In genomic region chr11:14973621-14974020, GRCh38 we compare ENCODE assay signal across 7 cellular contexts. TPM values are rescaled to one million over a fixed set of nuclear protein-coding genes. Genes with fewer than 3 reads are reported as not detected.
DNase-seq lines count a peak whose midpoint lies in the region; ATAC-seq and TF ChIP-seq lines count a peak whose summit lies in the region.

No MANE protein-coding gene starts in this region.

- WGBS in mesenchymal stem cell = 13% methylated on average over 31 of the region's 31 CpGs

- H3K9me3 ChIP-seq in MM.1S (replicated peaks; ENCODE audit: insufficient read depth, low read length) = no peaks in the 10 kb centered on the region
- no peaks in the 10 kb centered on the region for H3K9me3 ChIP-seq in mesenchymal stem cell (ENCODE audit: control insufficient read depth, low read length)
- no peaks in the 10 kb centered on the region for H3K9me3 ChIP-seq in vagina

- H3K18ac ChIP-seq in mesenchymal stem cell (ENCODE audit: low read depth in 1 of 2, low read length in 2 of 2) = no peak overlapping the region

- H3K27ac ChIP-seq in MM.1S (ENCODE audit: low read length) (no peak overlapping the region), mesenchymal stem cell (ENCODE audit: low read length, poor library complexity, severe bottlenecking) (no peak overlapping the region), vagina (no peak overlapping the region)

- H4K8ac ChIP-seq in mesenchymal stem cell (ENCODE audit: low read length) = no peak overlapping the region

- no peak for TF ChIP-seq POLR2A in vagina (IDR thresholded peaks at IDR 0.05)

- no peaks in the 10 kb centered on the region for H3K9me2 ChIP-seq in MM.1S (replicated peaks; ENCODE audit: insufficient read depth, low read length)

- no peaks in the 10 kb centered on the region for H3K4me1 ChIP-seq in MM.1S (ENCODE audit: low read length)
- H3K4me1 ChIP-seq in mesenchymal stem cell (ENCODE audit: control insufficient read depth, insufficient read depth, low read depth, low read length) = peaks cover 15% of the 10 kb centered on the region
- peaks cover 29% of the 10 kb centered on the region for H3K4me1 ChIP-seq in vagina

- H3K4me2 ChIP-seq in MM.1S (ENCODE audit: low read depth, low read length) (peak overlapping the region; percentile 8; the same call in 1 of the 2 replicates), mesenchymal stem cell (ENCODE audit: low read length, poor library complexity, severe bottlenecking) (no peak overlapping the region)

- H2BK5ac ChIP-seq in mesenchymal stem cell (ENCODE audit: low read depth, low read length, poor library complexity, severe bottlenecking) = no peak overlapping the region

- no peak overlapping the region for H3K14ac ChIP-seq in mesenchymal stem cell (ENCODE audit: low read length in 2 of 2)

- no peak overlapping the region for H4K91ac ChIP-seq in mesenchymal stem cell (ENCODE audit: low read length)

- no peak overlapping the region for H3K9ac ChIP-seq in MM.1S (ENCODE audit: low read length)
- no peak overlapping the region for H3K9ac ChIP-seq in mesenchymal stem cell (ENCODE audit: low read length)

- H3K36me3 ChIP-seq in MM.1S (replicated peaks; ENCODE audit: insufficient read depth, low read length) (no peaks in the 10 kb centered on the region), mesenchymal stem cell (ENCODE audit: control insufficient read depth in 1 of 2, insufficient read depth in 2 of 2, low read depth in 1 of 2, low read length in 2 of 2) (no peaks in the 10 kb centered on the region), vagina (no peaks in the 10 kb centered on the region)

- ATAC-seq in GM19397 (IDR thresholded peaks at IDR 0.05; ENCODE audit: unreplicated experiment) = peak; percentile 65
- ATAC-seq in GM21825 (IDR thresholded peaks at IDR 0.05; ENCODE audit: unreplicated experiment) = no peak

- intact Hi-C loops in vagina (cut with DNase I) = no loop called here

- H3K4me3 ChIP-seq in MM.1S (ENCODE audit: low read length) (no peak overlapping the region), astrocyte of the spinal cord (ENCODE audit: low read depth, low read length) (no peak overlapping the region), mesenchymal stem cell (ENCODE audit: insufficient read depth in 1 of 2, low read depth in 1 of 2, low read length in 2 of 2) (peak overlapping the region; percentile 10 to 55), vagina (peak overlapping the region; percentile 13 to 25)

- H2BK120ac ChIP-seq in mesenchymal stem cell (ENCODE audit: low read depth, low read length) = no peak overlapping the region

- no peak overlapping the region for H3K23ac ChIP-seq in mesenchymal stem cell (ENCODE audit: low read length in 2 of 2)

- DNase-seq in MM.1S = no peak
- DNase-seq in astrocyte of the spinal cord (ENCODE audit: low read depth, low spot score) = peak; percentile 17
- peak; percentile 12 for DNase-seq in mesenchymal stem cell
- DNase-seq in vagina (ENCODE audit: extremely low spot score in 2 of 2) = no peak
- no peak for DNase-seq in NCI-H2196 treated with DMSO at 0.1 percent for 48 hours (lab: John Stamatoyannopoulos, UW; ENCODE audit: unreplicated experiment)

- H3K4ac ChIP-seq in mesenchymal stem cell (ENCODE audit: low read depth in 1 of 2, low read length in 2 of 2) = no peak overlapping the region

- H2BK15ac ChIP-seq in mesenchymal stem cell (ENCODE audit: low read depth, poor library complexity, severe bottlenecking) = no peak overlapping the region

- no peak overlapping the region for H2AFZ ChIP-seq in MM.1S (ENCODE audit: low read length)
- no peak overlapping the region for H2AFZ ChIP-seq in mesenchymal stem cell (ENCODE audit: low read depth, low read length)

- H3K79me1 ChIP-seq in mesenchymal stem cell (replicated peaks; ENCODE audit: low read length, poor library complexity, severe bottlenecking) = no peaks in the 10 kb centered on the region

- in situ Hi-C loops in astrocyte of the spinal cord (cut with HindIII; ENCODE audit: low sequenced_read_pairs) = no loop called here

- H3K27me3 ChIP-seq in MM.1S (replicated peaks; ENCODE audit: insufficient read depth, low read length) = no peaks in the 10 kb centered on the region
- H3K27me3 ChIP-seq in mesenchymal stem cell (ENCODE audit: control insufficient read depth in 1 of 2, insufficient read depth in 1 of 2, low read length in 2 of 2) = peaks cover 75 to 92% of the 10 kb centered on the region in 2 experiments
- H3K27me3 ChIP-seq in vagina = peaks cover 6% of the 10 kb centered on the region

- no peak overlapping the region for H2BK12ac ChIP-seq in mesenchymal stem cell (ENCODE audit: low read length in 2 of 2)

- no peaks in the 10 kb centered on the region for H3K79me2 ChIP-seq in MM.1S (ENCODE audit: low read length)

- H4K20me1 ChIP-seq in MM.1S (ENCODE audit: insufficient read depth, low read length) = no peaks in the 10 kb centered on the region

- no peaks in the 10 kb centered on the region for H3F3A ChIP-seq in MM.1S (ENCODE audit: insufficient read depth, low read length)

- H2AK5ac ChIP-seq in mesenchymal stem cell (ENCODE audit: low read length, severe bottlenecking) = no peak overlapping the region

- TF ChIP-seq CTCF in MM.1S (IDR thresholded peaks at IDR 0.05; ENCODE audit: low read length) (no peak), astrocyte of the spinal cord (IDR thresholded peaks at IDR 0.05; ENCODE audit: low read depth, low read length) (no peak), vagina (IDR thresholded peaks at IDR 0.05) (no peak)

RNA-seq across cellular contexts. Expression of gene CALCA, which starts 1.5 kb away (rescaled TPM):
- polyA plus RNA-seq in mesenchymal stem cell (2013, experiment 1 of 2) = not detected
- 0.05 TPM for polyA plus RNA-seq in mesenchymal stem cell (2013, experiment 2 of 2)
- not detected for total RNA-seq in vagina

Comparison
In these comparisons a context has a peak if more than half of its experiments do, and no peak if none do; other contexts are left out.
1. DNase-seq: peak in astrocyte of the spinal cord (single experiment) and mesenchymal stem cell (single experiment); none in MM.1S (single experiment), vagina (0 of 2) and NCI-H2196 treated with DMSO at 0.1 percent for 48 hours (single experiment).
2. H3K4me3 ChIP-seq: peak in mesenchymal stem cell (2 of 2) and vagina (2 of 2); none in MM.1S (single experiment) and astrocyte of the spinal cord (single experiment).